Comparison of ENCODE assay signal across 27 cellular contexts in the genomic region with DNA sequence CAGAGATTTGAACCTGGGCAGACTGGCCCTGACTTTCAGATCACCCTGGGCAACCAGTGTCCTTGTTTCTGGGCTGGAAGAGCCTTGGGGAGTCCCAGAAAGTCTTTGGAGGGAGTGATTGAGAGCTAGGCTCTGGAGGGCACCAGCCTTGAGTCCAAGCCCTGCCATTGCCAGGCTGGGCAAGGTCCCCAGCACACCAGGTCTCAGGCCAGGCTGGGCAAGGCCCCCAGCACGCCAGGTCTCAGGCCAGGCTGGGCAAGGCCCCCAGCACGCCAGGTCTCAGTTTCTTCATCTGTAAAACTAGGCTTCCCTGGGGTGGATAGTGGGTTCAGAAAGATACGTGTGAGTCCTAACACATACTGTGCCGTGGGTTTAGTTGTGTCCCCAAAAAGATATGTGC.
"Had no signal": no experiment of that assay in that cellular context is flagged by ENCODE, and none has a peak within 500 bp of the region (broad histone marks: within the 10 kb centered on the region; RNA-seq: fewer than 3 reads in every experiment).

No MANE protein-coding gene starts in this region.

- H3K27me3 ChIP-seq: cardiac muscle cell, SJCRH30 had no signal

- ATAC-seq: activated CD8-positive, alpha-beta T cell treated with anti-CD3 and anti-CD28 coated beads for 36 hours; activated T-cell treated with anti-CD3 and anti-CD28 coated beads, Interleukin-2, amount 50 U/mL, for 4 hours; Panc1; Right ventricle myocardium inferior had no signal

- H3K9ac ChIP-seq: SK-N-SH had no signal

- H3K4me1 Mint-ChIP-seq: activated naive CD4-positive, alpha-beta T cell treated with anti-CD3 and anti-CD28 coated beads, Interleukin-2, amount 10 ng/mL, durations not matched to agents 7 days and 5 days had no signal

- H3K9me3 Mint-ChIP-seq: activated CD8-positive, alpha-beta T cell treated with anti-CD3 and anti-CD28 coated beads for 36 hours; activated naive CD4-positive, alpha-beta T cell treated with anti-CD3 and anti-CD28 coated beads, Interleukin-2, amount 10 ng/mL, durations not matched to agents 7 days and 5 days; activated naive CD8-positive, alpha-beta T cell treated with anti-CD3 and anti-CD28 coated beads for 36 hours; activated T-cell treated with anti-CD3 and anti-CD28 coated beads, Interleukin-2, amount 50 U/mL, for 4 hours; activated T-helper 2 cell treated with anti-CD3 and anti-CD28 coated beads, Interferon-gamma antibody, Interleukin-2, Interleukin-4, amounts not matched to agents 10 μg/mL and 5 μg/mL and 100 μg/mL, durations not matched to agents 14 hours and 24 hours and 36 hours had no signal

- H3K36me3 ChIP-seq: brain microvascular endothelial cell, cardiac muscle cell, SJCRH30, WERI-Rb-1 had no signal

- H3K27ac Mint-ChIP-seq: activated CD8-positive, alpha-beta T cell treated with anti-CD3 and anti-CD28 coated beads for 36 hours; activated naive CD4-positive, alpha-beta T cell treated with anti-CD3 and anti-CD28 coated beads, Interleukin-2, amount 10 ng/mL, durations not matched to agents 7 days and 5 days; activated naive CD8-positive, alpha-beta T cell treated with anti-CD3 and anti-CD28 coated beads for 36 hours; activated T-helper 2 cell treated with anti-CD3 and anti-CD28 coated beads, Interferon-gamma antibody, Interleukin-2, Interleukin-4, amounts not matched to agents 10 μg/mL and 5 μg/mL and 100 μg/mL, durations not matched to agents 14 hours and 24 hours and 36 hours; IgD-negative memory B cell had no signal

- H3K4me3 Mint-ChIP-seq: activated CD8-positive, alpha-beta T cell treated with anti-CD3 and anti-CD28 coated beads for 36 hours; activated naive CD4-positive, alpha-beta T cell treated with anti-CD3 and anti-CD28 coated beads, Interleukin-2, amount 10 ng/mL, durations not matched to agents 7 days and 5 days; activated naive CD8-positive, alpha-beta T cell treated with anti-CD3 and anti-CD28 coated beads for 36 hours; activated T-cell treated with anti-CD3 and anti-CD28 coated beads, Interleukin-2, amount 50 U/mL, for 4 hours; IgD-negative memory B cell had no signal

- H3K27ac ChIP-seq: brain microvascular endothelial cell, cardiac muscle cell, SJCRH30, WERI-Rb-1 had no signal

- H3K36me3 Mint-ChIP-seq: activated naive CD4-positive, alpha-beta T cell treated with anti-CD3 and anti-CD28 coated beads, Interleukin-2, amount 10 ng/mL, durations not matched to agents 7 days and 5 days; activated naive CD8-positive, alpha-beta T cell treated with anti-CD3 and anti-CD28 coated beads for 36 hours had no signal

- H3K4me3 ChIP-seq: cardiac muscle cell, SJCRH30 had no signal

- H3K4me2 ChIP-seq: SK-N-SH had no signal

- DNase-seq: activated CD4-positive, alpha-beta T cell treated with anti-CD3 and anti-CD28 coated beads for 4 hours; activated CD8-positive, alpha-beta T cell treated with anti-CD3 and anti-CD28 coated beads for 36 hours; activated gamma-delta T cell treated with Interleukin-2 at 50 U/mL for 16 hours; activated naive CD4-positive, alpha-beta T cell treated with anti-CD3 and anti-CD28 coated beads, Interleukin-2, amount 10 ng/mL, durations not matched to agents 7 days and 5 days; activated naive CD8-positive, alpha-beta T cell treated with anti-CD3 and anti-CD28 coated beads for 36 hours; activated T-cell treated with anti-CD3 and anti-CD28 coated beads, Interleukin-2, amount 50 U/mL, for 4 hours; brain microvascular endothelial cell; KG1; NCI-H1048; NCI-H146; NCI-H187 treated with DMSO at 0.1 percent for 48 hours; NCI-H2081 treated with DMSO at 0.1 percent for 48 hours; NCI-H2171 treated with DMSO at 0.1 percent for 48 hours; NCI-H226; NCI-H82; NK-92 treated with Interleukin-12 subunit alpha and Interleukin-12 subunit beta, amount 100 ng/mL, for 24 hours; OCI-M1; RPMI8226; SJCRH30; SK-N-SH; T-helper 1 cell; WERI-Rb-1 had no signal

- H3K9me3 ChIP-seq: SJCRH30, SK-N-SH had no signal
